ENCODE assay signal across 9 cellular contexts in genomic region chr17:7574176-7574953, GRCh38. TPM values are rescaled to one million over a fixed set of nuclear protein-coding genes. Genes with fewer than 3 reads are reported as not detected.
A peak's percentile ranks its signal among the peaks of the same experiment; 100 is the strongest.
DNase-seq lines count a peak whose midpoint lies in the region; ATAC-seq and TF ChIP-seq lines count a peak whose summit lies in the region.
"Had no signal": no experiment of that assay in that cellular context is flagged by ENCODE, and none has a peak within 500 bp of the region (broad histone marks: within the 10 kb centered on the region; RNA-seq: fewer than 3 reads in every experiment).

No MANE protein-coding gene starts in this region.

- H3K4me3 ChIP-seq in HEK293 (ENCODE audit: low read depth, low read length) = peak overlapping the region; percentile 97
- H3K4me3 ChIP-seq in WI38 (ENCODE audit: low read depth, low read length) = peak overlapping the region; percentile 97
- H3K4me3 ChIP-seq in gastroesophageal sphincter = peak overlapping the region; percentile 49 to 95
- H3K4me3 ChIP-seq in skin epidermis = peak overlapping the region; percentile 70 to 98 (median 81)

- TF ChIP-seq CTCF in HEK293 (tag by site-specific recombination; IDR thresholded peaks at IDR 0.05) (no peak), WI38 (IDR thresholded peaks at IDR 0.05; ENCODE audit: low read depth, low read length) (no peak), gastroesophageal sphincter (IDR thresholded peaks at IDR 0.05) (no peak)

- no peak for TF ChIP-seq POLR2A in gastroesophageal sphincter (IDR thresholded peaks at IDR 0.05)

- peaks cover 5% of the 10 kb centered on the region for H3K4me1 ChIP-seq in HEK293 (ENCODE audit: control insufficient read depth, insufficient read depth, low read length)
- peaks cover 0 to 60% (median 20%) of the 10 kb centered on the region in 3 donors for H3K4me1 ChIP-seq in gastroesophageal sphincter

- peaks cover 59 to 86% of the 10 kb centered on the region in 2 experiments for H3K36me3 ChIP-seq in HEK293 (ENCODE audit: control insufficient read depth in 2 of 2, insufficient read depth in 1 of 2, low read length in 2 of 2)
- peaks cover 0 to 76% of the 10 kb centered on the region in 2 donors for H3K36me3 ChIP-seq in gastroesophageal sphincter

- CTCF ChIA-PET in HEK293 (lab: Yijun Ruan, JAX) = interaction anchor here (0.7 to 1.1 kb wide), 5 partner anchors 9 to 529 kb away, joined by 3 to 6 read pairs (median 3); partner anchors contain the start of genes MPDU1, TP53 and WRAP53

- POLR2A ChIA-PET in HEK293 (lab: Yijun Ruan, JAX) = interaction anchor here (0.6 to 8.2 kb wide), 20 partner anchors 9 to 358 kb away, joined by 3 to 98 read pairs (median 4); partner anchors contain the start of genes ATP1B2, CNTROB, FXR2 and MPDU1

- H3K27ac ChIP-seq in HEK293 (ENCODE audit: extremely low read depth, low read depth, low read length) (peak overlapping the region; percentile 98; the same call in 1 of the 2 replicates), gastroesophageal sphincter (peak overlapping the region; percentile 34 to 100 (median 99)), skin epidermis (peak overlapping the region in 19 of 21 experiments; percentile 93 to 100 (median 98))

- H3K27me3 ChIP-seq in gastroesophageal sphincter = no peaks in the 10 kb centered on the region

- H3K9me3 ChIP-seq in HEK293 (ENCODE audit: control insufficient read depth, insufficient read depth, low read depth, low read length) (no peaks in the 10 kb centered on the region), gastroesophageal sphincter (no peaks in the 10 kb centered on the region)

- no peak for ATAC-seq in gastroesophageal sphincter
- no peak for ATAC-seq in HG03460 (IDR thresholded peaks at IDR 0.05; ENCODE audit: unreplicated experiment)

- DNase-seq in NCI-H524 treated with DMSO at 0.1 percent for 48 hours (lab: John Stamatoyannopoulos, UW) = no peak
- DNase-seq in SW480 (ENCODE audit: low spot score) = no peak
- DNase-seq in OCI-M2 (lab: John Stamatoyannopoulos, UW; ENCODE audit: unreplicated experiment) = no peak

- 9 to 24% methylated on average over 5 to 9 of the region's 15 CpGs for WGBS in gastroesophageal sphincter (ENCODE audit: low coverage in 1 of 2), 2 donors

- no peak for TF ChIP-seq EP300 in gastroesophageal sphincter (IDR thresholded peaks at IDR 0.05)

TF ChIP-seq in HEK293, 187 proteins besides CTCF, POLR2A, EP300 and RAD21:
- peak; percentile 46; the same call in 1 of the 2 replicates for TF ChIP-seq HIC1 (tag by site-specific recombination; IDR thresholded peaks at IDR 0.05)
- no peak for TF ChIP-seq PRDM1 (tag by site-specific recombination; IDR thresholded peaks at IDR 0.05)

RNA-seq across cellular contexts. Expression of gene CD68, which starts 5.1 kb away (rescaled TPM):
- total RNA-seq in gastroesophageal sphincter = 10 to 100 TPM in 3 of 4 donors, 1 to 10 TPM in 1; 7.9 to 83.1 (median 46.1) TPM

RNA-seq across cellular contexts. Expression of gene MPDU1, which starts 9.3 kb away (rescaled TPM):
- total RNA-seq in gastroesophageal sphincter = 10 to 100 TPM; 38.1 to 66.5 (median 51.2) TPM

RNA-seq across cellular contexts. Expression of gene SENP3, which starts 12.6 kb away (rescaled TPM):
- 10 to 100 TPM; 68.3 to 94.7 (median 79.6) TPM for total RNA-seq in gastroesophageal sphincter

RNA-seq across cellular contexts. Expression of gene SOX15, which starts 15.5 kb away (rescaled TPM):
- 1 to 10 TPM; 5.1 to 9.0 (median 5.9) TPM for total RNA-seq in gastroesophageal sphincter
- total RNA-seq: M059J had no signal

RNA-seq across cellular contexts. Expression of gene TNFSF13, which starts 15.8 kb away (rescaled TPM):
- 10 to 100 TPM; 14.5 to 47.1 (median 27.2) TPM for total RNA-seq in gastroesophageal sphincter
